20 cellular contexts compared by ENCODE assay signal in the genomic region with DNA sequence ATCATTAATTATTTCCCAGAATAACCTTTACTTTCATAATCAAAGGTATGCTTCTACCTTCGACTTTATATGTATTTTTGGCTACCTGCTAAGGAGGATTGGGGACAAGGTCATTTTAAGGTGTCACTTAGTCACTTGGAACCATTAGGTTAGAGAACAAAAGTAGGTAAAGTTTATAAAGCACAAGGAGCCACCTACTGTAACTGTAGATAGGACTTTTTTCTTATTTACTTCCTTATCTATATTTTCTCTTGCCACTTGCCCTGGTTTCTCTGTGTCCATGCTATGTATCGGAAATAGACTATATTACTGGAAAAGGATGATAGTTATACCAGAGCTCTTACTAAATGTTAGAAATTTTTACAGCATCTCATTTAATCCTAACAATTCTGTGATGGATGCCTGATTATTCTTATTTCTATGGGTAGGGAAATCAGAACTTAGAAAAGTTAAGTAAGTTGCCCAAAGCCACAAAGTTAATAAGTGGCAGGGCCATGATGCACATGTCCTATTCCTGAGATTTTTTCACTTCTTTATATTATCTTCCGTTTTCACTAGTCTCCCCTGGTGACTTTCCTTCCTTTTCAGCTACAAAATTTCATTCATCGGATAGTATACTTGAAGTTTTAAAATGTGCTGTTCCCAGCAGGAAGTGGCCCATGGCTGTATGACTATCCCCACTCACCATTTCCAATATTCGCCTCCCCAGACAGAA.
A peak's percentile ranks its signal among the peaks of the same experiment; 100 is the strongest.
DNase-seq lines count a peak whose midpoint lies in the region; ATAC-seq and TF ChIP-seq lines count a peak whose summit lies in the region.
"Had no signal": no experiment of that assay in that cellular context is flagged by ENCODE, and none has a peak within 500 bp of the region (broad histone marks: within the 10 kb centered on the region; RNA-seq: fewer than 3 reads in every experiment).

No MANE protein-coding gene starts in this region.

- no peak for TF ChIP-seq CTCF in gastroesophageal sphincter (IDR thresholded peaks at IDR 0.05)

- H3K4me3 ChIP-seq in gastroesophageal sphincter: no peak overlapping the region
- H3K4me3 ChIP-seq: BLaER1, GM12878, left lung had no signal

- DNase-seq in MV-4-11 (lab: John Stamatoyannopoulos, UW) (peak; percentile 9), kidney tubule cell (ENCODE audit: low spot score) (peak; percentile 63), renal cortical epithelial cell (ENCODE audit: low read depth) (peak; percentile 73), islet precursor cell (no peak), left cardiac atrium (no peak)
- DNase-seq: activated CD8-positive, alpha-beta memory T cell treated with anti-CD3 and anti-CD28 coated beads, Interleukin-2, amount 50 U/mL, for 48 hours; activated CD8-positive, alpha-beta T cell treated with anti-CD3 and anti-CD28 coated beads for 36 hours; activated naive CD4-positive, alpha-beta T cell treated with anti-CD3 and anti-CD28 coated beads, Interleukin-2, amount 50 U/mL, for 16 hours; amniotic stem cell; immature natural killer cell; left lung; mesendoderm; NCI-H1048; NCI-H2107; stimulated activated naive CD4-positive, alpha-beta T cell treated with Interleukin-2 at 50 U/mL for 16 hours had no signal

- H3K36me3 ChIP-seq in gastroesophageal sphincter: no peaks in the 10 kb centered on the region
- H3K36me3 ChIP-seq: BLaER1, left lung had no signal

- H3K4me1 ChIP-seq in gastroesophageal sphincter: peaks cover 7 to 54% (median 11%) of the 10 kb centered on the region in 3 donors
- H3K4me1 ChIP-seq: BLaER1 had no signal

- intact Hi-C loops in left cardiac atrium (cut with DNase I): loop anchor here in 1 of 2 donors (10.0 kb wide), 1 partner anchor 95 kb away; no protein-coding TSS in a partner anchor

- ATAC-seq in left cardiac atrium: no peak
- ATAC-seq in GM18909 (IDR thresholded peaks at IDR 0.05; ENCODE audit: poor library complexity, unreplicated experiment): no peak
- ATAC-seq in gastroesophageal sphincter: no peak
- ATAC-seq: activated CD8-positive, alpha-beta T cell treated with anti-CD3 and anti-CD28 coated beads for 36 hours; GM12878; HCT116 had no signal

- H3K27me3 ChIP-seq in gastroesophageal sphincter: no peaks in the 10 kb centered on the region
- H3K27me3 ChIP-seq: BLaER1, left lung had no signal

- H3K27ac ChIP-seq in gastroesophageal sphincter: peak overlapping the region in 2 of 4 donors; percentile 28 to 39
- H3K27ac ChIP-seq: BLaER1 had no signal

- H3K9me3 ChIP-seq in gastroesophageal sphincter: no peaks in the 10 kb centered on the region
- H3K9me3 ChIP-seq: BLaER1, left lung had no signal

- 81 to 86% methylated on average over 5 of the region's 5 CpGs for WGBS in gastroesophageal sphincter (ENCODE audit: low coverage in 1 of 2), 2 donors

- no peak for TF ChIP-seq POLR2A in gastroesophageal sphincter (IDR thresholded peaks at IDR 0.05)

- TF ChIP-seq EP300 in gastroesophageal sphincter (IDR thresholded peaks at IDR 0.05): no peak

Comparison
In these comparisons a context has a peak if more than half of its experiments do, and no peak if none do; other contexts are left out.
1. DNase-seq: peak in MV-4-11 (single experiment), kidney tubule cell (single experiment) and renal cortical epithelial cell (single experiment); none in islet precursor cell (single experiment) and left cardiac atrium (single experiment).